ENCODE assay signal across 9 cellular contexts in genomic region chr11:7019500-7020182, GRCh38. TPM values are rescaled to one million over a fixed set of nuclear protein-coding genes. Genes with fewer than 3 reads are reported as not detected.
DNase-seq lines count a peak whose midpoint lies in the region; ATAC-seq, FAIRE-seq and TF ChIP-seq lines count a peak whose summit lies in the region.
"Had no signal": no experiment of that assay in that cellular context is flagged by ENCODE, and none has a peak within 500 bp of the region (broad histone marks: within the 10 kb centered on the region; RNA-seq: fewer than 3 reads in every experiment).

No MANE protein-coding gene starts in this region.

- H3K9ac ChIP-seq in H1 (replicated peaks in 1 of 4; ENCODE audit: extremely low read depth in 1 of 4, low read depth in 3 of 4, low read length in 3 of 4): peak overlapping the region; percentile 50 to 89 (median 71)
- H3K9ac ChIP-seq in mesenchymal stem cell (ENCODE audit: low read length): peak overlapping the region; percentile 98

- no peak overlapping the region for H3K23ac ChIP-seq in H1 (ENCODE audit: insufficient read length)
- H3K23ac ChIP-seq in mesenchymal stem cell (ENCODE audit: low read length in 2 of 2): no peak overlapping the region

- H2BK5ac ChIP-seq in H1 (ENCODE audit: low read depth, low read length): peak overlapping the region; percentile 81
- H2BK5ac ChIP-seq in mesenchymal stem cell (ENCODE audit: low read depth, low read length, poor library complexity, severe bottlenecking): no peak overlapping the region

- peak overlapping the region; percentile 94 for H2AFZ ChIP-seq in H1 (ENCODE audit: low read length)
- H2AFZ ChIP-seq in mesenchymal stem cell (ENCODE audit: low read depth, low read length): peak overlapping the region; percentile 95

- intact Hi-C loops in vagina (cut with DNase I): no loop called here

- no peaks in the 10 kb centered on the region for H3K79me2 ChIP-seq in H1 (ENCODE audit: control insufficient read depth in 1 of 2, insufficient read depth in 2 of 2, low read length in 2 of 2)

- ATAC-seq in GM19455 (IDR thresholded peaks at IDR 0.05; ENCODE audit: unreplicated experiment): peak; percentile 42
- ATAC-seq in GM18870 (IDR thresholded peaks at IDR 0.05; ENCODE audit: unreplicated experiment): no peak

- H4K5ac ChIP-seq in H1 (ENCODE audit: insufficient read length, low read depth, low read length): peak overlapping the region; percentile 77

- no peak for FAIRE-seq in H1 (lab: Jason Lieb, UNC)

- H3K4me3 ChIP-seq in MG63: peak overlapping the region; percentile 61
- H3K4me3 ChIP-seq in H1 (ENCODE audit: extremely low read depth in 1 of 4, insufficient read depth in 2 of 4, low read depth in 3 of 4, low read length in 4 of 4): peak overlapping the region; percentile 82 to 99 (median 94)
- H3K4me3 ChIP-seq in mesenchymal stem cell (ENCODE audit: insufficient read depth in 1 of 2, low read depth in 1 of 2, low read length in 2 of 2): peak overlapping the region; percentile 70 to 98
- peak overlapping the region; percentile 55 to 74 for H3K4me3 ChIP-seq in vagina
- H3K4me3 ChIP-seq: SJSA1 had no signal

- peak overlapping the region; percentile 61 for H2BK120ac ChIP-seq in H1 (replicated peaks; ENCODE audit: low read depth, low read length)
- no peak overlapping the region for H2BK120ac ChIP-seq in mesenchymal stem cell (ENCODE audit: low read depth, low read length)

- H3K36me3 ChIP-seq in MG63 (no peaks in the 10 kb centered on the region), H1 (ENCODE audit: control insufficient read depth in 2 of 4, insufficient read depth in 4 of 4, low read length in 3 of 4) (no peaks in the 10 kb centered on the region), mesenchymal stem cell (ENCODE audit: control insufficient read depth in 1 of 2, insufficient read depth in 2 of 2, low read depth in 1 of 2, low read length in 2 of 2) (no peaks in the 10 kb centered on the region), vagina (no peaks in the 10 kb centered on the region)
- H3K36me3 ChIP-seq: SJSA1 had no signal

- H3K27me3 ChIP-seq in MG63: no peaks in the 10 kb centered on the region
- no peaks in the 10 kb centered on the region; a peak in 1 of 7 replicates for H3K27me3 ChIP-seq in H1 (replicated peaks in 1 of 4; ENCODE audit: control insufficient read depth in 3 of 4, extremely low read depth in 1 of 4, insufficient read depth in 3 of 4, low read length in 3 of 4)
- H3K27me3 ChIP-seq in mesenchymal stem cell (ENCODE audit: control insufficient read depth in 1 of 2, insufficient read depth in 1 of 2, low read length in 2 of 2): no peaks in the 10 kb centered on the region
- H3K27me3 ChIP-seq in vagina: no peaks in the 10 kb centered on the region
- H3K27me3 ChIP-seq: SJSA1 had no signal

- H2BK12ac ChIP-seq in H1 (ENCODE audit: low read depth, low read length): 0 out of 2 replicates have a peak overlapping the region, but pooled peaks have one; percentile 75
- H2BK12ac ChIP-seq in mesenchymal stem cell (ENCODE audit: low read length in 2 of 2): no peak overlapping the region

- H2BK15ac ChIP-seq in H1 (ENCODE audit: low read length) (no peak overlapping the region), mesenchymal stem cell (ENCODE audit: low read depth, poor library complexity, severe bottlenecking) (no peak overlapping the region)

- H3K4ac ChIP-seq in H1 (replicated peaks; ENCODE audit: insufficient read length, low read depth, low read length) (no peak overlapping the region), mesenchymal stem cell (ENCODE audit: low read depth in 1 of 2, low read length in 2 of 2) (peak overlapping the region; percentile 28 to 65)

- no peak overlapping the region for H3K56ac ChIP-seq in H1 (replicated peaks; ENCODE audit: insufficient read length, low read depth, low read length)

- H3K9me3 ChIP-seq in MG63: no peaks in the 10 kb centered on the region
- no peaks in the 10 kb centered on the region for H3K9me3 ChIP-seq in H1 (ENCODE audit: insufficient read depth in 2 of 2, low read depth in 1 of 2, low read length in 1 of 2)
- H3K9me3 ChIP-seq in mesenchymal stem cell (ENCODE audit: control insufficient read depth, low read length): no peaks in the 10 kb centered on the region
- no peaks in the 10 kb centered on the region for H3K9me3 ChIP-seq in vagina
- H3K9me3 ChIP-seq: SJSA1 had no signal

- DNase-seq in MG63 (peak; percentile 20), H1 (ENCODE audit: low read depth in 1 of 2, low spot score in 2 of 2) (peak in 1 of 2 experiments; percentile 60), mesenchymal stem cell (no peak), vagina (ENCODE audit: extremely low spot score in 2 of 2) (no peak), NOMO-1 (lab: John Stamatoyannopoulos, UW; ENCODE audit: unreplicated experiment in 2 of 2) (no peak)
- DNase-seq in activated CD8-positive, alpha-beta memory T cell treated with anti-CD3 and anti-CD28 coated beads for 24 hours: no peak

- H3K18ac ChIP-seq in H1 (ENCODE audit: extremely low read depth, low read length): no peak overlapping the region; the same call in 1 of the 2 replicates
- peak overlapping the region; percentile 58 to 61 for H3K18ac ChIP-seq in mesenchymal stem cell (ENCODE audit: low read depth in 1 of 2, low read length in 2 of 2)

- TF ChIP-seq POLR2A in H1 (IDR thresholded peaks at IDR 0.05; ENCODE audit: control extremely low read depth in 1 of 2, low read depth in 2 of 2, low read length in 2 of 2) (no peak), vagina (IDR thresholded peaks at IDR 0.05) (no peak)

- no peak overlapping the region for H2BK20ac ChIP-seq in H1 (ENCODE audit: low read length)

- no peak for TF ChIP-seq RAD21 in H1 (IDR thresholded peaks at IDR 0.05 in 1 of 2, conservative IDR thresholded peaks at IDR 0.05 in 1 of 2; ENCODE audit: low read depth in 2 of 2, low read length in 2 of 2)

- POLR2A ChIA-PET in H1 (lab: Charles Lee; ENCODE audit: partially characterized antibody): interaction anchor here (0.9 to 1.5 kb wide), 3 partner anchors 10 to 207 kb away, joined by 3 to 4 read pairs (median 4); no protein-coding TSS in a partner anchor

- H3K14ac ChIP-seq in H1 (ENCODE audit: insufficient read length) (no peak overlapping the region), mesenchymal stem cell (ENCODE audit: low read length in 2 of 2) (peak overlapping the region in 1 of 2 experiments; percentile 96)

- CTCF ChIA-PET in H1 (lab: Charles Lee; ENCODE audit: partially characterized antibody): interaction anchor here (0.5 to 2.3 kb wide), 5 partner anchors 11 to 636 kb away, joined by 3 to 10 read pairs (median 3); no protein-coding TSS in a partner anchor

- WGBS in H1 (ENCODE audit: extremely low coverage in 1 of 2, insufficient coverage in 1 of 2, insufficient read length in 1 of 2, insufficient replicate concordance in 2 of 2, low coverage in 1 of 2, low lambda C conversion rate in 2 of 2, missing lambda C conversion rate in 1 of 2), 2 experiments: 3% methylated on average over 26 of the region's 26 CpGs; no CpG with 5 or more reads in 1 of the 2 experiments
- WGBS in mesenchymal stem cell: 2% methylated on average over 20 of the region's 26 CpGs

- H3K79me1 ChIP-seq in H1 (ENCODE audit: low read depth, low read length) (no peaks in the 10 kb centered on the region; the same call in 1 of the 2 replicates), mesenchymal stem cell (replicated peaks; ENCODE audit: low read length, poor library complexity, severe bottlenecking) (peaks cover 2% of the 10 kb centered on the region)

- H3K4me1 ChIP-seq in H1 (replicated peaks in 1 of 4; ENCODE audit: control insufficient read depth in 3 of 4, insufficient read depth in 4 of 4, low read length in 3 of 4): peaks cover 0 to 3% (median 0%) of the 10 kb centered on the region in 4 experiments; a peak in 1 of 7 replicates
- H3K4me1 ChIP-seq in mesenchymal stem cell (ENCODE audit: control insufficient read depth, insufficient read depth, low read depth, low read length): peaks cover 7% of the 10 kb centered on the region
- H3K4me1 ChIP-seq in vagina: peaks cover 7% of the 10 kb centered on the region
- H3K4me1 ChIP-seq: SJSA1 had no signal

- H4K91ac ChIP-seq in H1 (replicated peaks; ENCODE audit: insufficient read length, low read length) (no peak overlapping the region), mesenchymal stem cell (ENCODE audit: low read length) (no peak overlapping the region)

- H3K4me2 ChIP-seq in H1 (ENCODE audit: insufficient read depth in 1 of 2, low read depth in 2 of 2, low read length in 2 of 2): peak overlapping the region; percentile 74 to 91
- H3K4me2 ChIP-seq in mesenchymal stem cell (ENCODE audit: low read length, poor library complexity, severe bottlenecking): peak overlapping the region; percentile 95

- H3K23me2 ChIP-seq in H1 (ENCODE audit: low read depth, low read length): peaks cover 8% of the 10 kb centered on the region

- H3K27ac ChIP-seq in H1 (ENCODE audit: low read depth, low read length) (peak overlapping the region; percentile 48), mesenchymal stem cell (ENCODE audit: low read length, poor library complexity, severe bottlenecking) (no peak overlapping the region), vagina (peak overlapping the region; percentile 34)
- H3K27ac ChIP-seq: SJSA1 had no signal

- TF ChIP-seq CTCF in H1 (IDR thresholded peaks at IDR 0.05; ENCODE audit: control extremely low read depth in 1 of 3, insufficient read depth in 1 of 3, low read depth in 1 of 3, low read length in 3 of 3) (no peak), vagina (IDR thresholded peaks at IDR 0.05) (no peak)

- no peak overlapping the region for H2AK5ac ChIP-seq in H1 (ENCODE audit: low read depth, low read length)
- no peak overlapping the region for H2AK5ac ChIP-seq in mesenchymal stem cell (ENCODE audit: low read length, severe bottlenecking)

- peak overlapping the region; percentile 90; the same call in 1 of the 2 replicates for H4K8ac ChIP-seq in H1 (ENCODE audit: extremely low read depth, insufficient read depth, low read length)
- H4K8ac ChIP-seq in mesenchymal stem cell (ENCODE audit: low read length): peak overlapping the region; percentile 94

- no peaks in the 10 kb centered on the region for H4K20me1 ChIP-seq in H1 (replicated peaks in 1 of 2; ENCODE audit: control insufficient read depth in 1 of 2, insufficient read depth in 2 of 2, low read length in 2 of 2)

- TF ChIP-seq EP300 in H1 (IDR thresholded peaks at IDR 0.05; ENCODE audit: borderline replicate concordance in 1 of 2, low read depth in 2 of 2, low read length in 2 of 2): no peak

RNA-seq across cellular contexts. Expression of gene ZNF214, which starts 0.5 kb away (rescaled TPM):
- total RNA-seq in MG63 (2014; rRNA removed; shearing (Covaris generic); ENCODE audit: low replicate concordance): 1.1 and 2.2 TPM in 2 replicates
- total RNA-seq in H1 (2021; fragmentation: NEBNext Ultra II Directional; extraction: Animal tissue kit (Norgen Biotek cat#: 25700)): 3.2 and 5.0 TPM in 2 replicates
- polyA plus RNA-seq in H1 (2011; rRNA removed): 0.71 and 0.80 TPM in 2 replicates
- 1.9 TPM for polyA plus RNA-seq in H1 (2011; cell fraction: cytosol; rRNA removed)
- polyA plus RNA-seq in H1 (2011; cell fraction: nucleus; rRNA removed): 0.71 TPM
- polyA plus RNA-seq in H1 (2012, experiment 1 of 2): 1.8 to 4.8 TPM (median 2.6 TPM) in 4 replicates
- 0.16 TPM for polyA plus RNA-seq in H1 (2012, experiment 2 of 2)
- polyA plus RNA-seq in H1 (2013, experiment 1 of 2): 1.5 TPM
- 1.4 TPM for polyA plus RNA-seq in H1 (2013, experiment 2 of 2)
- 4.9 and 5.5 TPM in 2 replicates for polyA minus RNA-seq in H1 (2011; rRNA and poly(A)+ RNA removed)
- 4.1 TPM for polyA minus RNA-seq in H1 (2011; cell fraction: cytosol; rRNA and poly(A)+ RNA removed)
- polyA minus RNA-seq in H1 (2011; cell fraction: nucleus; rRNA and poly(A)+ RNA removed): 6.7 TPM
- polyA plus RNA-seq in mesenchymal stem cell (2013, experiment 1 of 2): 0.70 TPM
- 0.81 TPM for polyA plus RNA-seq in mesenchymal stem cell (2013, experiment 2 of 2)
- total RNA-seq in vagina: 3.9 TPM
- total RNA-seq: SJSA1 had no signal

RNA-seq across cellular contexts. Expression of gene NLRP14, which starts 0.6 kb away (rescaled TPM):
- 0.12 TPM in 1 of 2 replicates, not detected in the other for total RNA-seq in MG63 (2014; rRNA removed; shearing (Covaris generic); ENCODE audit: low replicate concordance)
- 0.08 TPM in 1 of 2 replicates, not detected in the other for total RNA-seq in H1 (2021; fragmentation: NEBNext Ultra II Directional; extraction: Animal tissue kit (Norgen Biotek cat#: 25700))
- polyA plus RNA-seq in H1 (2011; rRNA removed): 0.02 and 0.05 TPM in 2 replicates
- polyA plus RNA-seq in H1 (2011; cell fraction: cytosol; rRNA removed): 0.09 TPM
- polyA plus RNA-seq in H1 (2011; cell fraction: nucleus; rRNA removed): 0.03 TPM
- 0.04 to 0.10 TPM (median 0.05 TPM) in 4 replicates for polyA plus RNA-seq in H1 (2012, experiment 1 of 2)
- polyA plus RNA-seq in H1 (2012, experiment 2 of 2): not detected
- polyA plus RNA-seq in H1 (2013, experiment 1 of 2): 0.04 TPM
- polyA plus RNA-seq in H1 (2013, experiment 2 of 2): 0.04 TPM
- polyA minus RNA-seq in H1 (2011; rRNA and poly(A)+ RNA removed): 0.16 and 0.39 TPM in 2 replicates
- polyA minus RNA-seq in H1 (2011; cell fraction: cytosol; rRNA and poly(A)+ RNA removed): not detected
- polyA minus RNA-seq in H1 (2011; cell fraction: nucleus; rRNA and poly(A)+ RNA removed): 0.70 TPM
- not detected for polyA plus RNA-seq in mesenchymal stem cell (2013, experiment 1 of 2)
- 0.01 TPM for polyA plus RNA-seq in mesenchymal stem cell (2013, experiment 2 of 2)
- total RNA-seq in vagina: not detected
- total RNA-seq: SJSA1 had no signal
